Comparison of ENCODE assay signal across 1 cellular context in the genomic region with DNA sequence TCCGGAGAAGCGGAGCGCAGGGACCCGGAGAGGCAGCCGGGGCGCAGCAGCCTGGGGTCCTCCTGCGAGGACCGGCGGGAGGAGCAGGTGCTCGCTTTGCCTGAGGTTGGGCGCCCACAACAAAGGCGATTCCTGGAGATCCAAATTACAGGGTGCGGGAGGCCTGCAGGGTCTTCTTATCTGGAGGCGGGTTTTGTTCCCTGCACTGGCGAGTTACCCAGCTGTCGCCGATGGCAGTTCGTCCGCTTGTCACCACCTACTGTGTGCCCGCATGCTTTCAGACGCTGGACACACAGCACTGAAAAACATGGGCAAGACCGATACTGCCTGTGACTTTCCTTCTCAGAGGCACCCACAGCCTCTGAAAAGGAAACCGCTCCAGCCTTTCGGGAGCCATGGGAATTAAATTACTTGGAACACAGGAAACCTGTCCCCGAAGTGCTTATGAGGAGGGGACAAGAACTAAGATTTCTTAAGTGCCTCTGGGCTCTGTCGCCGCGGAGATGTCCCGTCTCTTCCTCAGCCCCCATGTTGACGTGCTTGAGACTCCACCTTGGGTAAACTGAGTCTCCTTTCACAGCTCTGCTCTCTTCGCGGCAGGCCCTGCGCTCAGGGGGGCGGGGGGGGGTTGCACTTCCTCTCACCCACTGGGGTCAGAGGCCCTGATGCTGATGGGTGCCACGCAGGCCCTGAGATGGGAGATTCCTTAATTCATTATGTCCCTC.
TF ChIP-seq lines count a peak whose summit lies in the region.

No MANE protein-coding gene starts in this region.

TF ChIP-seq in GM23338, 12 proteins besides CTCF, POLR2A, EP300 and RAD21 (continued from another document):
- TF ChIP-seq, protein P1, sequence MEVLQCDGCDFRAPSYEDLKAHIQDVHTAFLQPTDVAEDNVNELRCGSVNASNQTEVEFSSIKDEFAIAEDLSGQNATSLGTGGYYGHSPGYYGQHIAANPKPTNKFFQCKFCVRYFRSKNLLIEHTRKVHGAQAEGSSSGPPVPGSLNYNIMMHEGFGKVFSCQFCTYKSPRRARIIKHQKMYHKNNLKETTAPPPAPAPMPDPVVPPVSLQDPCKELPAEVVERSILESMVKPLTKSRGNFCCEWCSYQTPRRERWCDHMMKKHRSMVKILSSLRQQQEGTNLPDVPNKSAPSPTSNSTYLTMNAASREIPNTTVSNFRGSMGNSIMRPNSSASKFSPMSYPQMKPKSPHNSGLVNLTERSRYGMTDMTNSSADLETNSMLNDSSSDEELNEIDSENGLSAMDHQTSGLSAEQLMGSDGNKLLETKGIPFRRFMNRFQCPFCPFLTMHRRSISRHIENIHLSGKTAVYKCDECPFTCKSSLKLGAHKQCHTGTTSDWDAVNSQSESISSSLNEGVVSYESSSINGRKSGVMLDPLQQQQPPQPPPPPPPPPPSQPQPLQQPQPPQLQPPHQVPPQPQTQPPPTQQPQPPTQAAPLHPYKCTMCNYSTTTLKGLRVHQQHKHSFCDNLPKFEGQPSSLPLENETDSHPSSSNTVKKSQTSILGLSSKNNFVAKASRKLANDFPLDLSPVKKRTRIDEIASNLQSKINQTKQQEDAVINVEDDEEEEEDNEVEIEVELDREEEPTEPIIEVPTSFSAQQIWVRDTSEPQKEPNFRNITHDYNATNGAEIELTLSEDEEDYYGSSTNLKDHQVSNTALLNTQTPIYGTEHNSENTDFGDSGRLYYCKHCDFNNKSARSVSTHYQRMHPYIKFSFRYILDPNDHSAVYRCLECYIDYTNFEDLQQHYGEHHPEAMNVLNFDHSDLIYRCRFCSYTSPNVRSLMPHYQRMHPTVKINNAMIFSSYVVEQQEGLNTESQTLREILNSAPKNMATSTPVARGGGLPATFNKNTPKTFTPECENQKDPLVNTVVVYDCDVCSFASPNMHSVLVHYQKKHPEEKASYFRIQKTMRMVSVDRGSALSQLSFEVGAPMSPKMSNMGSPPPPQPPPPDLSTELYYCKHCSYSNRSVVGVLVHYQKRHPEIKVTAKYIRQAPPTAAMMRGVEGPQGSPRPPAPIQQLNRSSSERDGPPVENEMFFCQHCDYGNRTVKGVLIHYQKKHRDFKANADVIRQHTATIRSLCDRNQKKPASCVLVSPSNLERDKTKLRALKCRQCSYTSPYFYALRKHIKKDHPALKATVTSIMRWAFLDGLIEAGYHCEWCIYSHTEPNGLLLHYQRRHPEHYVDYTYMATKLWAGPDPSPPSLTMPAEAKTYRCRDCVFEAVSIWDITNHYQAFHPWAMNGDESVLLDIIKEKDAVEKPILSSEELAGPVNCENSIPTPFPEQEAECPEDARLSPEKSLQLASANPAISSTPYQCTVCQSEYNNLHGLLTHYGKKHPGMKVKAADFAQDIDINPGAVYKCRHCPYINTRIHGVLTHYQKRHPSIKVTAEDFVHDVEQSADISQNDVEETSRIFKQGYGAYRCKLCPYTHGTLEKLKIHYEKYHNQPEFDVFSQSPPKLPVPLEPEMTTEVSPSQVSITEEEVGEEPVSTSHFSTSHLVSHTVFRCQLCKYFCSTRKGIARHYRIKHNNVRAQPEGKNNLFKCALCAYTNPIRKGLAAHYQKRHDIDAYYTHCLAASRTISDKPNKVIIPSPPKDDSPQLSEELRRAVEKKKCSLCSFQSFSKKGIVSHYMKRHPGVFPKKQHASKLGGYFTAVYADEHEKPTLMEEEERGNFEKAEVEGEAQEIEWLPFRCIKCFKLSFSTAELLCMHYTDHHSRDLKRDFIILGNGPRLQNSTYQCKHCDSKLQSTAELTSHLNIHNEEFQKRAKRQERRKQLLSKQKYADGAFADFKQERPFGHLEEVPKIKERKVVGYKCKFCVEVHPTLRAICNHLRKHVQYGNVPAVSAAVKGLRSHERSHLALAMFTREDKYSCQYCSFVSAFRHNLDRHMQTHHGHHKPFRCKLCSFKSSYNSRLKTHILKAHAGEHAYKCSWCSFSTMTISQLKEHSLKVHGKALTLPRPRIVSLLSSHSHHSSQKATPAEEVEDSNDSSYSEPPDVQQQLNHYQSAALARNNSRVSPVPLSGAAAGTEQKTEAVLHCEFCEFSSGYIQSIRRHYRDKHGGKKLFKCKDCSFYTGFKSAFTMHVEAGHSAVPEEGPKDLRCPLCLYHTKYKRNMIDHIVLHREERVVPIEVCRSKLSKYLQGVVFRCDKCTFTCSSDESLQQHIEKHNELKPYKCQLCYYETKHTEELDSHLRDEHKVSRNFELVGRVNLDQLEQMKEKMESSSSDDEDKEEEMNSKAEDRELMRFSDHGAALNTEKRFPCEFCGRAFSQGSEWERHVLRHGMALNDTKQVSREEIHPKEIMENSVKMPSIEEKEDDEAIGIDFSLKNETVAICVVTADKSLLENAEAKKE (CRISPR knock-in tag; IDR thresholded peaks at IDR 0.05) = no peak
